In the genomic region with DNA sequence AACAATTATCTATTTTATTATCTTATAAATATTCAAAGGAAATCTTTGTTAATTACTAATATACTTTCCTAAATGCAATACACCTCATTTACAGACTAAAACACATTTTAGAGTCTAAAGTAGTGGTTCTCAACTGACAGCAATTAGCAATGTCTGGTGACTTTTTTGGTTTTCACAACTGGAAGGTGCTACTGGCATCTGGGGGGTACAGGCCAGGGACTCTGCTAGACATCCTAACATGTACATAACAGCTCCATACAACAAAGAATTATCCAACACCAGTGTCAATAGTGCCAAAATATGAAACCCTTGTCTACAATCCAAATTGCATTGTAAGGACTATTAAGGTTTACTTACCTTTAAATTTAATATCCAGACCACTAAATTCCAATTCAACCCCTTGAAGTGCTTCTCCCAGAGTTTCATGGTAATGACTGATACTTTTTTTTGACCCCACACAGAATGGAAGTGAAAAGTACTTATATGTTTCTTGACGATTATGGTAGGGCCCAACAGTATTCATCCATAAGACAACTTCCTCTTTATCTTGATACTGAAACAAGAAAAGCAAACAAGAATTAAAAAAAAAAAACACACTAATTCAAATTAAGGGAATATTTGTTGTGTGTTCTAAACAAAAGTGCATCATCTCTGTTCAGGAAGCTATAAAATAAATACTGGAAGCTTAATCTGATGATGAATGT, we compare ENCODE assay signal across 25 cellular contexts. TPM values are rescaled to one million over a fixed set of nuclear protein-coding genes. Genes with fewer than 3 reads are reported as not detected.
A peak's percentile ranks its signal among the peaks of the same experiment; 100 is the strongest.
DNase-seq lines count a peak whose midpoint lies in the region; ATAC-seq, FAIRE-seq and TF ChIP-seq lines count a peak whose summit lies in the region.
"Had no signal": no experiment of that assay in that cellular context is flagged by ENCODE, and none has a peak within 500 bp of the region (broad histone marks: within the 10 kb centered on the region; RNA-seq: fewer than 3 reads in every experiment).

No MANE protein-coding gene starts in this region.

- H3F3A ChIP-seq in PC-9 (ENCODE audit: insufficient read depth, low read depth) = no peaks in the 10 kb centered on the region

- H3K4me3 ChIP-seq in A549 (no peak overlapping the region), PC-9 (no peak overlapping the region)
- H3K4me3 ChIP-seq: K562, suprapubic skin, vagina had no signal

- TF ChIP-seq EP300 in A549 (IDR thresholded peaks at IDR 0.05) = no peak

- peak overlapping the region in 2 of 3 donors; percentile 1 to 29 for H3K27ac Mint-ChIP-seq in IgD-negative memory B cell
- H3K27ac Mint-ChIP-seq: activated naive CD4-positive, alpha-beta T cell treated with anti-CD3 and anti-CD28 coated beads, Interleukin-2, amount 10 ng/mL, durations not matched to agents 7 days and 5 days; dendritic cell treated with granulocyte-macrophage colony-stimulating factor and Interleukin-4, amounts not matched to agents 40 ng/mL and 50 ng/mL, for 4 days; progenitor cell of endocrine pancreas; T-cell had no signal

- BruUV-seq in PC-9 (replicated peaks; lab: Mats Ljungman, UMichigan) = no TSS peak

- peaks cover 93% of the 10 kb centered on the region for H3K79me2 ChIP-seq in PC-9 (ENCODE audit: low read depth)

- POLR2A ChIA-PET in A549 (lab: Yijun Ruan, JAX) = no interaction called here
- POLR2A ChIA-PET in PC-9 (lab: Charles Lee; ENCODE audit: unreplicated experiment) = no interaction called here

- H3K4me2 ChIP-seq in A549 = peak overlapping the region; percentile 52
- H3K4me2 ChIP-seq in PC-9 = peak overlapping the region; percentile 40; the same call in 1 of the 2 replicates

- H3K9me3 ChIP-seq in A549 (no peaks in the 10 kb centered on the region), PC-9 (ENCODE audit: insufficient read depth, low read depth) (no peaks in the 10 kb centered on the region)
- H3K9me3 ChIP-seq: suprapubic skin, vagina had no signal

- no peak for TF ChIP-seq POLR2A in A549 (IDR thresholded peaks at IDR 0.05; ENCODE audit: low read length)

- no peaks in the 10 kb centered on the region for H3K9me2 ChIP-seq in PC-9 (ENCODE audit: insufficient read depth)

- 72% methylated on average over 1 of the region's 1 CpG for WGBS in A549 (ENCODE audit: missing lambda C conversion rate)

- DNase-seq in A549 (ENCODE audit: low read depth in 1 of 2, low spot score in 1 of 2) (no peak), PC-9 (no peak), left colon (no peak), pons (ENCODE audit: low spot score) (no peak), NCI-H774 (lab: John Stamatoyannopoulos, UW) (no peak)
- DNase-seq: activated CD4-positive, alpha-beta T cell treated with anti-CD3 and anti-CD28 coated beads for 48 hours; activated naive CD4-positive, alpha-beta T cell treated with anti-CD3 and anti-CD28 coated beads, Interleukin-2, amount 10 ng/mL, durations not matched to agents 7 days and 5 days; HCEC 1CT; head of caudate nucleus; midbrain; NCI-H1092 treated with DMSO at 0.1 percent for 48 hours; NCI-H2029; T-cell had no signal

- no peaks in the 10 kb centered on the region for H3K27me3 ChIP-seq in PC-9 (ENCODE audit: insufficient read depth, low read depth)
- H3K27me3 ChIP-seq: suprapubic skin, vagina had no signal

- H3K9me3 Mint-ChIP-seq in IgD-negative memory B cell = peaks cover 0 to 3% (median 0%) of the 10 kb centered on the region in 3 donors
- H3K9me3 Mint-ChIP-seq: activated naive CD4-positive, alpha-beta T cell treated with anti-CD3 and anti-CD28 coated beads, Interleukin-2, amount 10 ng/mL, durations not matched to agents 7 days and 5 days; dendritic cell treated with granulocyte-macrophage colony-stimulating factor and Interleukin-4, amounts not matched to agents 40 ng/mL and 50 ng/mL, for 4 days; T-cell had no signal

- peak overlapping the region in 2 of 4 donors; percentile 2 to 49 for H3K4me3 Mint-ChIP-seq in IgD-negative memory B cell
- H3K4me3 Mint-ChIP-seq: activated naive CD4-positive, alpha-beta T cell treated with anti-CD3 and anti-CD28 coated beads, Interleukin-2, amount 10 ng/mL, durations not matched to agents 7 days and 5 days; dendritic cell treated with granulocyte-macrophage colony-stimulating factor and Interleukin-4, amounts not matched to agents 40 ng/mL and 50 ng/mL, for 4 days; T-cell had no signal

- H3K4me1 ChIP-seq in A549 (peaks cover 39% of the 10 kb centered on the region), PC-9 (replicated peaks; ENCODE audit: insufficient read depth) (peaks cover 11% of the 10 kb centered on the region; the same call in 1 of the 2 replicates)

- no peak overlapping the region for H3K27ac ChIP-seq in A549
- H3K27ac ChIP-seq in PC-9 = no peak overlapping the region
- H3K27ac ChIP-seq: C4-2B, suprapubic skin, vagina had no signal

- TF ChIP-seq RAD21 in A549 (conservative IDR thresholded peaks at IDR 0.05 in 1 of 2, IDR thresholded peaks at IDR 0.05 in 1 of 2) = no peak

- ATAC-seq in A549 = no peak
- peak; percentile 5 for ATAC-seq in left colon
- no peak for ATAC-seq in HG03378 (IDR thresholded peaks at IDR 0.05; ENCODE audit: unreplicated experiment)
- no peak for ATAC-seq in HG03354 (IDR thresholded peaks at IDR 0.05; ENCODE audit: poor library complexity, severe bottlenecking, unreplicated experiment)
- ATAC-seq: K562, left lobe of liver, T-cell had no signal

- H3K27me3 Mint-ChIP-seq in IgD-negative memory B cell = no peaks in the 10 kb centered on the region
- H3K27me3 Mint-ChIP-seq: activated naive CD4-positive, alpha-beta T cell treated with anti-CD3 and anti-CD28 coated beads, Interleukin-2, amount 10 ng/mL, durations not matched to agents 7 days and 5 days; dendritic cell treated with granulocyte-macrophage colony-stimulating factor and Interleukin-4, amounts not matched to agents 40 ng/mL and 50 ng/mL, for 4 days; progenitor cell of endocrine pancreas; T-cell had no signal

- CTCF ChIA-PET in A549 (lab: Yijun Ruan, JAX) = no interaction called here
- CTCF ChIA-PET in PC-9 (lab: Charles Lee) = no interaction called here

- TF ChIP-seq CTCF in A549 (IDR thresholded peaks at IDR 0.05) = no peak
- no peak for TF ChIP-seq CTCF in PC-9 (conservative IDR thresholded peaks at IDR 0.05)

- peaks cover 31 to 46% (median 44%) of the 10 kb centered on the region in 3 donors for H3K4me1 Mint-ChIP-seq in IgD-negative memory B cell

- no peak overlapping the region for H2AFZ ChIP-seq in PC-9

- H3K36me3 ChIP-seq in PC-9 (ENCODE audit: low read depth) = no peaks in the 10 kb centered on the region
- H3K36me3 ChIP-seq: suprapubic skin, vagina had no signal

- H4K20me1 ChIP-seq in PC-9 (ENCODE audit: insufficient read depth) = peaks cover 58% of the 10 kb centered on the region

- intact Hi-C loops in PC-9 (cut with micrococcal nuclease; ENCODE audit: unreplicated experiment) (loop anchor here (10.0 kb wide), 1 partner anchor 52 kb away; no protein-coding TSS in a partner anchor), left colon (cut with DNase I, micrococcal nuclease) (no loop called here)

- FAIRE-seq in A549 (lab: Jason Lieb, UNC) = peak; percentile 51
- FAIRE-seq: endothelial cell of umbilical vein, K562, TTC549 had no signal

- peaks cover 9% of the 10 kb centered on the region for H3K36me3 Mint-ChIP-seq in IgD-negative memory B cell

TF ChIP-seq in A549, 52 proteins besides CTCF, POLR2A, EP300 and RAD21:
- no peak for TF ChIP-seq JUN (IDR thresholded peaks at IDR 0.05)
- TF ChIP-seq TFCP2L1 (CRISPR knock-in tag; IDR thresholded peaks at IDR 0.05) = no peak
- no peak for TF ChIP-seq PHF8 (IDR thresholded peaks at IDR 0.05; ENCODE audit: borderline replicate concordance, low read depth)
- TF ChIP-seq FOXS1 (CRISPR knock-in tag; IDR thresholded peaks at IDR 0.05) = no peak

RNA-seq across cellular contexts. Expression of a gene that starts 10.4 kb away (rescaled TPM):
- polyA plus RNA-seq in A549 (2011; rRNA removed) (78.2 and 138 TPM in 2 replicates), A549 (2017; fragmentation: RNase III; extraction: RNeasy Plus Mini Kit Qiagen cat#74134 plus additional on column Dnase treatment) (88.9 to 92.9 TPM (median 92.3 TPM) in 3 replicates), IgD-negative memory B cell (31.7 TPM)
- 16.9 and 21.6 TPM in 2 replicates for polyA plus RNA-seq in A549 (2012; cell fraction: cytosol; rRNA removed)
- polyA plus RNA-seq in A549 (2012; cell fraction: nucleus; rRNA removed) = 16.7 and 37.0 TPM in 2 replicates
- 61.0 and 73.1 TPM in 2 replicates for polyA minus RNA-seq in A549 (2011; rRNA and poly(A)+ RNA removed)
- total RNA-seq in PC-9 (2021) (72.6 and 75.2 TPM in 2 replicates), left colon (100 to 1,000 TPM; 259 to 271 TPM)
